ENCODE assay signal across 8 cellular contexts in genomic region chr2:160652236-160652635, GRCh38.
DNase-seq lines count a peak whose midpoint lies in the region; ATAC-seq, FAIRE-seq and TF ChIP-seq lines count a peak whose summit lies in the region.

No MANE protein-coding gene starts in this region.

- no peak for ATAC-seq in HG03159 (IDR thresholded peaks at IDR 0.05; ENCODE audit: unreplicated experiment)

- peaks cover 22% of the 10 kb centered on the region for H3K4me1 ChIP-seq in CD4-positive, alpha-beta memory T cell (ENCODE audit: insufficient read depth, low read length)
- H3K4me1 ChIP-seq in Karpas-422 (ENCODE audit: low read length) (no peaks in the 10 kb centered on the region), keratinocyte (ENCODE audit: control insufficient read depth, extremely low read depth, insufficient read depth, low read length) (peaks cover 50% of the 10 kb centered on the region)

- peak overlapping the region in 5 of 7 donors; percentile 6 to 77 (median 30) for H3K27ac Mint-ChIP-seq in CD4-positive, alpha-beta memory T cell

- peak; percentile 61 to 79 (median 71) for DNase-seq in CD4-positive, alpha-beta memory T cell
- DNase-seq in Karpas-422: peak; percentile 46
- DNase-seq in activated T-cell treated with anti-CD3 and anti-CD28 coated beads for 48 hours (ENCODE audit: low read depth): peak; percentile 49
- no peak for DNase-seq in keratinocyte (ENCODE audit: low read depth, low spot score)
- peak; percentile 43 to 81 (median 68) for DNase-seq in stimulated activated naive CD4-positive, alpha-beta T cell (lab: John Stamatoyannopoulos, UW)
- DNase-seq in iPS-NIHi11 (ENCODE audit: low spot score): no peak
- DNase-seq in amygdala (lab: John Stamatoyannopoulos, UW): no peak

- H3K4me3 ChIP-seq in CD4-positive, alpha-beta memory T cell (ENCODE audit: low read length in 2 of 2): no peak overlapping the region
- H3K4me3 ChIP-seq in Karpas-422 (ENCODE audit: low read length) (no peak overlapping the region), keratinocyte (ENCODE audit: control insufficient read depth in 2 of 3, extremely low read depth in 1 of 3, insufficient read depth in 2 of 3, low read depth in 1 of 3, low read length in 3 of 3) (no peak overlapping the region)

- H4K20me1 ChIP-seq in Karpas-422 (ENCODE audit: insufficient read depth, low read depth, low read length) (no peaks in the 10 kb centered on the region), keratinocyte (ENCODE audit: control insufficient read depth, extremely low read depth, insufficient read depth, low read length) (no peaks in the 10 kb centered on the region)

- no peaks in the 10 kb centered on the region for H3K27me3 ChIP-seq in CD4-positive, alpha-beta memory T cell (ENCODE audit: insufficient read depth, low read length)
- H3K27me3 ChIP-seq in Karpas-422 (ENCODE audit: low read length) (no peaks in the 10 kb centered on the region), keratinocyte (ENCODE audit: control insufficient read depth, extremely low read depth, insufficient read depth, low read length) (no peaks in the 10 kb centered on the region)

- no peaks in the 10 kb centered on the region for H3K9me2 ChIP-seq in Karpas-422 (replicated peaks; ENCODE audit: insufficient read depth, low read length)

- H3K9me3 Mint-ChIP-seq in CD4-positive, alpha-beta memory T cell: no peaks in the 10 kb centered on the region

- no peak overlapping the region for H3K27ac ChIP-seq in CD4-positive, alpha-beta memory T cell (ENCODE audit: low read depth, low read length)
- H3K27ac ChIP-seq in Karpas-422 (ENCODE audit: low read length) (no peak overlapping the region), keratinocyte (ENCODE audit: control insufficient read depth, insufficient read depth, low read length) (peak overlapping the region; percentile 41)

- H3K4me1 Mint-ChIP-seq in CD4-positive, alpha-beta memory T cell: peaks cover 9 to 23% (median 21%) of the 10 kb centered on the region in 4 donors

- CTCF ChIA-PET in CD4-positive, alpha-beta memory T cell (lab: Charles Lee; ENCODE audit: partially characterized antibody): no interaction called here

- H3K27me3 Mint-ChIP-seq in CD4-positive, alpha-beta memory T cell: peaks cover 0 to 7% of the 10 kb centered on the region in 2 donors

- H3K9me1 ChIP-seq in keratinocyte (ENCODE audit: control insufficient read depth, extremely low read depth, insufficient read depth, low read length): no peaks in the 10 kb centered on the region

- H3K36me3 Mint-ChIP-seq in CD4-positive, alpha-beta memory T cell: no peaks in the 10 kb centered on the region

- H3K9ac ChIP-seq in Karpas-422 (ENCODE audit: low read length): no peak overlapping the region
- H3K9ac ChIP-seq in keratinocyte (ENCODE audit: control insufficient read depth, extremely low read depth, insufficient read depth, low read length): no peak overlapping the region

- peak overlapping the region in 7 of 8 donors; percentile 14 to 82 (median 61) for H3K4me3 Mint-ChIP-seq in CD4-positive, alpha-beta memory T cell

- intact Hi-C loops in CD4-positive, alpha-beta memory T cell (cut with micrococcal nuclease): loop anchor here (1.0 kb wide), 1 partner anchor 223 kb away; no protein-coding TSS in a partner anchor

- dilution Hi-C loops in keratinocyte (cut with MboI; ENCODE audit: extremely low pct_ligation_motif_present, low sequenced_read_pairs): no loop called here

- no peaks in the 10 kb centered on the region for H3K9me3 ChIP-seq in CD4-positive, alpha-beta memory T cell (ENCODE audit: control insufficient read depth in 1 of 2, low read length in 2 of 2)
- H3K9me3 ChIP-seq in Karpas-422 (ENCODE audit: low read length): no peaks in the 10 kb centered on the region
- no peaks in the 10 kb centered on the region for H3K9me3 ChIP-seq in keratinocyte (ENCODE audit: control insufficient read depth, low read depth, low read length)

- FAIRE-seq in keratinocyte (lab: Jason Lieb, UNC): peak; percentile 91

- H3K4me2 ChIP-seq in Karpas-422 (ENCODE audit: low read depth, low read length, poor library complexity, severe bottlenecking): no peak overlapping the region
- no peak overlapping the region for H3K4me2 ChIP-seq in keratinocyte (ENCODE audit: control insufficient read depth, extremely low read depth, insufficient read depth, low read depth, low read length)

- POLR2A ChIA-PET in CD4-positive, alpha-beta memory T cell (lab: Charles Lee; ENCODE audit: partially characterized antibody): interaction anchor here (0.7 kb wide), 1 partner anchor 229 kb away, joined by 3 read pairs; no protein-coding TSS in a partner anchor

- H2AFZ ChIP-seq in Karpas-422 (ENCODE audit: low read length) (no peak overlapping the region), keratinocyte (ENCODE audit: control insufficient read depth, low read length) (peak overlapping the region; percentile 63)

- TF ChIP-seq CTCF in keratinocyte (optimal IDR thresholded peaks at IDR 0.05 in 1 of 3, IDR thresholded peaks at IDR 0.05 in 1 of 3, conservative IDR thresholded peaks at IDR 0.05 in 1 of 3; ENCODE audit: extremely low read depth in 1 of 3, insufficient read depth in 2 of 3, low read length in 3 of 3): no peak

- no peaks in the 10 kb centered on the region for H3K36me3 ChIP-seq in CD4-positive, alpha-beta memory T cell (ENCODE audit: insufficient read depth, low read length)
- H3K36me3 ChIP-seq in Karpas-422 (ENCODE audit: insufficient read depth, low read length) (no peaks in the 10 kb centered on the region), keratinocyte (ENCODE audit: control insufficient read depth in 2 of 2, extremely low read depth in 1 of 2, insufficient read depth in 2 of 2, low read length in 2 of 2) (no peaks in the 10 kb centered on the region)

- H3K79me2 ChIP-seq in Karpas-422 (ENCODE audit: low read length): no peaks in the 10 kb centered on the region
- H3K79me2 ChIP-seq in keratinocyte (ENCODE audit: control insufficient read depth, insufficient read depth, low read length): no peaks in the 10 kb centered on the region

Comparison
In these comparisons a context has a peak if more than half of its experiments do, and no peak if none do; other contexts are left out.
1. DNase-seq: peak in CD4-positive, alpha-beta memory T cell (5 of 5), Karpas-422 (single experiment), activated T-cell treated with anti-CD3 and anti-CD28 coated beads for 48 hours (single experiment) and stimulated activated naive CD4-positive, alpha-beta T cell (6 of 6); none in keratinocyte (single experiment), iPS-NIHi11 (single experiment) and amygdala (0 of 56).